Comparison of ENCODE assay signal across 7 cellular contexts in genomic region chr3:32467333-32468070, GRCh38. TPM values are rescaled to one million over a fixed set of nuclear protein-coding genes. Genes with fewer than 3 reads are reported as not detected.
DNase-seq lines count a peak whose midpoint lies in the region; ATAC-seq, FAIRE-seq and TF ChIP-seq lines count a peak whose summit lies in the region.

No MANE protein-coding gene starts in this region.

- intact Hi-C loops in kidney (cut with DNase I) = no loop called here

- no peaks in the 10 kb centered on the region for H3K9me3 ChIP-seq in kidney (ENCODE audit: control insufficient read depth in 1 of 2, low read length in 2 of 2)

- peak; percentile 70 for DNase-seq in NCI-H146 treated with DMSO at 0.1 percent for 48 hours (lab: John Stamatoyannopoulos, UW; ENCODE audit: unreplicated experiment)
- peak; percentile 81 for DNase-seq in WTC11 (ENCODE audit: low spot score)
- DNase-seq in bronchial epithelial cell (ENCODE audit: low read depth) = peak; percentile 40
- DNase-seq in kidney = peak; percentile 86
- DNase-seq in stimulated activated CD4-positive, alpha-beta T cell treated with anti-CD3 and anti-CD28 coated beads, Interleukin-15, amount 100 ng/mL, for 1 hour (ENCODE audit: low read depth in 1 of 2, low spot score in 1 of 2) = peak; percentile 60 to 73

- H3K4me1 ChIP-seq in kidney (ENCODE audit: control insufficient read depth in 1 of 2, insufficient read depth in 1 of 2, low read depth in 1 of 2, low read length in 2 of 2) = peaks cover 0 to 2% of the 10 kb centered on the region in 2 donors

- CTCF ChIA-PET in WTC11 (lab: Charles Lee) = interaction anchor here (0.6 to 3.4 kb wide), 65 partner anchors 8 to 643 kb away, joined by 3 to 117 read pairs (median 5); partner anchors contain the start of gene CMTM7

- H3K9ac ChIP-seq in kidney (ENCODE audit: low read length in 2 of 2) = peak overlapping the region in 1 of 2 donors; percentile 46

- peaks cover 8% of the 10 kb centered on the region for H3K4me1 Mint-ChIP-seq in WTC11

- peak overlapping the region; percentile 16 for H3K4me3 ChIP-seq in GM12875 (ENCODE audit: low read depth, low read length)
- H3K4me3 ChIP-seq in bronchial epithelial cell (ENCODE audit: low read depth, low read length) = no peak overlapping the region
- H3K4me3 ChIP-seq in kidney (ENCODE audit: low read length in 2 of 2) = peak overlapping the region; percentile 42 to 63

- H3K36me3 ChIP-seq in bronchial epithelial cell (ENCODE audit: control insufficient read depth, insufficient read depth, low read length) = no peaks in the 10 kb centered on the region
- H3K36me3 ChIP-seq in kidney (ENCODE audit: control insufficient read depth in 1 of 2, insufficient read depth in 2 of 2, low read length in 2 of 2) = peaks cover 0 to 2% of the 10 kb centered on the region in 2 donors

- ATAC-seq in HG02588 (IDR thresholded peaks at IDR 0.05; ENCODE audit: unreplicated experiment) (peak; percentile 62), WTC11 (peak; percentile 92)

- FAIRE-seq in bronchial epithelial cell (lab: Jason Lieb, UNC) (no peak), kidney (lab: Jason Lieb, UNC) (no peak)

- H3K27me3 Mint-ChIP-seq in WTC11 (ENCODE audit: low read depth) = no peaks in the 10 kb centered on the region

- peak overlapping the region in 1 of 2 donors; percentile 51 for H3K27ac ChIP-seq in kidney (ENCODE audit: low read depth in 2 of 2, low read length in 2 of 2)

- TF ChIP-seq CTCF in GM12875 (IDR thresholded peaks at IDR 0.05; ENCODE audit: borderline replicate concordance, insufficient read depth, low read depth, low read length) (peak; percentile 99), WTC11 (IDR thresholded peaks at IDR 0.05) (peak; percentile 100), bronchial epithelial cell (IDR thresholded peaks at IDR 0.05; ENCODE audit: insufficient read depth, low read length, severe bottlenecking) (peak; percentile 99), kidney (IDR thresholded peaks at IDR 0.05; ENCODE audit: borderline replicate concordance, extremely low read depth, insufficient read depth) (peak; percentile 95)

- no peaks in the 10 kb centered on the region; the same call in 1 of the 2 replicates for H3K9me3 Mint-ChIP-seq in WTC11

- H3K27ac Mint-ChIP-seq in WTC11 = no peak overlapping the region

- POLR2A ChIA-PET in WTC11 (lab: Charles Lee) = interaction anchor here (0.6 kb wide), 2 partner anchors 12 to 434 kb away, joined by 3 to 6 read pairs; no protein-coding TSS in a partner anchor

- no peak overlapping the region for H3K4me3 Mint-ChIP-seq in WTC11

- peaks cover 6% of the 10 kb centered on the region; the same call in 1 of the 2 replicates for H3K36me3 Mint-ChIP-seq in WTC11

- no peaks in the 10 kb centered on the region for H3K27me3 ChIP-seq in bronchial epithelial cell (ENCODE audit: control insufficient read depth, insufficient read depth, low read length)

TF ChIP-seq in WTC11, 78 proteins besides CTCF, POLR2A, EP300 and RAD21 (continues in another document):
- TF ChIP-seq RELA (CRISPR knock-in tag; IDR thresholded peaks at IDR 0.05; ENCODE audit: borderline replicate concordance) (no peak), ZBTB43 (CRISPR knock-in tag; IDR thresholded peaks at IDR 0.05) (no peak), RORB (CRISPR knock-in tag; IDR thresholded peaks at IDR 0.05) (no peak)
- TF ChIP-seq, protein P1, sequence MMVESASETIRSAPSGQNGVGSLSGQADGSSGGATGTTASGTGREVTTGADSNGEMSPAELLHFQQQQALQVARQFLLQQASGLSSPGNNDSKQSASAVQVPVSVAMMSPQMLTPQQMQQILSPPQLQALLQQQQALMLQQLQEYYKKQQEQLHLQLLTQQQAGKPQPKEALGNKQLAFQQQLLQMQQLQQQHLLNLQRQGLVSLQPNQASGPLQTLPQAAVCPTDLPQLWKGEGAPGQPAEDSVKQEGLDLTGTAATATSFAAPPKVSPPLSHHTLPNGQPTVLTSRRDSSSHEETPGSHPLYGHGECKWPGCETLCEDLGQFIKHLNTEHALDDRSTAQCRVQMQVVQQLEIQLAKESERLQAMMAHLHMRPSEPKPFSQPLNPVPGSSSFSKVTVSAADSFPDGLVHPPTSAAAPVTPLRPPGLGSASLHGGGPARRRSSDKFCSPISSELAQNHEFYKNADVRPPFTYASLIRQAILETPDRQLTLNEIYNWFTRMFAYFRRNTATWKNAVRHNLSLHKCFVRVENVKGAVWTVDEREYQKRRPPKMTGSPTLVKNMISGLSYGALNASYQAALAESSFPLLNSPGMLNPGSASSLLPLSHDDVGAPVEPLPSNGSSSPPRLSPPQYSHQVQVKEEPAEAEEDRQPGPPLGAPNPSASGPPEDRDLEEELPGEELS (CRISPR knock-in tag; IDR thresholded peaks at IDR 0.05) = peak; percentile 25; the same call in 1 of the 2 replicates
- TF ChIP-seq, protein P2, sequence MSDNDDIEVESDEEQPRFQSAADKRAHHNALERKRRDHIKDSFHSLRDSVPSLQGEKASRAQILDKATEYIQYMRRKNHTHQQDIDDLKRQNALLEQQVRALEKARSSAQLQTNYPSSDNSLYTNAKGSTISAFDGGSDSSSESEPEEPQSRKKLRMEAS (CRISPR knock-in tag; IDR thresholded peaks at IDR 0.05) = peak; percentile 84
- TF ChIP-seq, protein P3, sequence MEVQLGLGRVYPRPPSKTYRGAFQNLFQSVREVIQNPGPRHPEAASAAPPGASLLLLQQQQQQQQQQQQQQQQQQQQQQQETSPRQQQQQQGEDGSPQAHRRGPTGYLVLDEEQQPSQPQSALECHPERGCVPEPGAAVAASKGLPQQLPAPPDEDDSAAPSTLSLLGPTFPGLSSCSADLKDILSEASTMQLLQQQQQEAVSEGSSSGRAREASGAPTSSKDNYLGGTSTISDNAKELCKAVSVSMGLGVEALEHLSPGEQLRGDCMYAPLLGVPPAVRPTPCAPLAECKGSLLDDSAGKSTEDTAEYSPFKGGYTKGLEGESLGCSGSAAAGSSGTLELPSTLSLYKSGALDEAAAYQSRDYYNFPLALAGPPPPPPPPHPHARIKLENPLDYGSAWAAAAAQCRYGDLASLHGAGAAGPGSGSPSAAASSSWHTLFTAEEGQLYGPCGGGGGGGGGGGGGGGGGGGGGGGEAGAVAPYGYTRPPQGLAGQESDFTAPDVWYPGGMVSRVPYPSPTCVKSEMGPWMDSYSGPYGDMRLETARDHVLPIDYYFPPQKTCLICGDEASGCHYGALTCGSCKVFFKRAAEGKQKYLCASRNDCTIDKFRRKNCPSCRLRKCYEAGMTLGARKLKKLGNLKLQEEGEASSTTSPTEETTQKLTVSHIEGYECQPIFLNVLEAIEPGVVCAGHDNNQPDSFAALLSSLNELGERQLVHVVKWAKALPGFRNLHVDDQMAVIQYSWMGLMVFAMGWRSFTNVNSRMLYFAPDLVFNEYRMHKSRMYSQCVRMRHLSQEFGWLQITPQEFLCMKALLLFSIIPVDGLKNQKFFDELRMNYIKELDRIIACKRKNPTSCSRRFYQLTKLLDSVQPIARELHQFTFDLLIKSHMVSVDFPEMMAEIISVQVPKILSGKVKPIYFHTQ (CRISPR knock-in tag; IDR thresholded peaks at IDR 0.05) = no peak
- TF ChIP-seq, protein P4, sequence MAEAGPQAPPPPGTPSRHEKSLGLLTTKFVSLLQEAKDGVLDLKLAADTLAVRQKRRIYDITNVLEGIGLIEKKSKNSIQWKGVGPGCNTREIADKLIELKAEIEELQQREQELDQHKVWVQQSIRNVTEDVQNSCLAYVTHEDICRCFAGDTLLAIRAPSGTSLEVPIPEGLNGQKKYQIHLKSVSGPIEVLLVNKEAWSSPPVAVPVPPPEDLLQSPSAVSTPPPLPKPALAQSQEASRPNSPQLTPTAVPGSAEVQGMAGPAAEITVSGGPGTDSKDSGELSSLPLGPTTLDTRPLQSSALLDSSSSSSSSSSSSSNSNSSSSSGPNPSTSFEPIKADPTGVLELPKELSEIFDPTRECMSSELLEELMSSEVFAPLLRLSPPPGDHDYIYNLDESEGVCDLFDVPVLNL (CRISPR knock-in tag; IDR thresholded peaks at IDR 0.05; ENCODE audit: borderline replicate concordance, low read depth) = no peak

RNA-seq across cellular contexts. Expression of gene CMTM6, which starts 35.1 kb away (rescaled TPM):
- total RNA-seq in WTC11 (2021) (36.0 to 42.3 TPM (median 39.3 TPM) in 3 replicates), bronchial epithelial cell (95.8 and 98.3 TPM in 2 replicates), kidney (63.3 TPM)
- 22.2 TPM for polyA plus RNA-seq in kidney (ENCODE audit: insufficient read depth, low read depth, low replicate concordance)
